Comparison of ENCODE assay signal across 8 cellular contexts in the genomic region with DNA sequence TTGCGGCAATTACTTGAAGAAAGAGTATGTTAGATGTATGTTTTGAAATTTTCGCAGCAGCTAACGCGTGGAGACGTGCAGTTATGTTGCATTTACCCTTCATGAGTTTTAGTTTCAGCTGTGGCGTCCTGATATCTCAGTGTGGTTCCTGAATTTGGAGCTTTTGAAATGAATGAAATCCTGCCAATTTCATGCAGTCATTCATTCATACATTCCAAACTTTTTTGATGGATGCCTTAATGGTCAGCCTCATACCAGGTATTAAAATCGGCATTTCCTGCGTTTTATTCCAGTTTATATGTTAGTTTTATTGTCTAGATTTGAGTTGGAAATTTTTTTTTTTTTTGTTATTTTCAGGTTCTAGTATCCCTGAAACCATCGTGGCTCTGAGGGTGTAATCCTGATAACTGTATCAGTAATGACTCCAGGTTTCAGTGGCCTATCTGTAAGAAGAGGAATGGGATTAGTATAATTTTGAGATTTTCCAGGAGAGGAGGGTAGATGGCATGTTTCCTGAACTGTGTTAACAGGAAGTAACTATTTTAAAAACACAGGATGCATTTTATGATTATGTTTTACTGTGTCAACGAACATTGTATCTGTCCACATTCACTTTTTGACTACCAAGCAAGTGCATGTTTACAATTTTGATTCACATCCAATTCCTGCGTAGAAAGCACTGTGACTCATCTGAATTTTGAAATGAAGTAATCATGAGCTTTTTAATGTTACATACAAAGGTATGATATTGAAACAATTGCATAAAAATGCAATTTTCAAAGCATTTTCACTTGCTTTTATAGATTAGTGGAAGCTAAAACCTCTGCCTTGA. TPM values are rescaled to one million over a fixed set of nuclear protein-coding genes. Genes with fewer than 3 reads are reported as not detected.
DNase-seq lines count a peak whose midpoint lies in the region; ATAC-seq and TF ChIP-seq lines count a peak whose summit lies in the region.

No MANE protein-coding gene starts in this region.

- H3K27me3 ChIP-seq in endodermal cell (ENCODE audit: control insufficient read depth, insufficient read depth, low read length, poor library complexity, severe bottlenecking), result no peaks in the 10 kb centered on the region

- no peak for DNase-seq in activated T-cell treated with anti-CD3 and anti-CD28 coated beads, Interleukin-2, amount 50 U/mL, for 72 hours
- no peak for DNase-seq in activated T-cell treated with anti-CD3 and anti-CD28 coated beads, Interleukin-2, amount 50 U/mL, for 1 hour
- DNase-seq in OCI-M1 (lab: John Stamatoyannopoulos, UW) (peak; percentile 30), endodermal cell (no peak), nephron progenitor cell (no peak)
- no peak for DNase-seq in activated CD8-positive, alpha-beta memory T cell treated with anti-CD3 and anti-CD28 coated beads for 24 hours

- peak overlapping the region; percentile 86 to 97 for H3K4me3 Mint-ChIP-seq in activated T-cell treated with anti-CD3 and anti-CD28 coated beads, Interleukin-2, amount 50 U/mL, for 72 hours
- H3K4me3 Mint-ChIP-seq in endodermal cell, result peak overlapping the region; percentile 73
- peak overlapping the region; percentile 88 for H3K4me3 Mint-ChIP-seq in nephron progenitor cell

- H3K4me1 Mint-ChIP-seq in activated T-cell treated with anti-CD3 and anti-CD28 coated beads, Interleukin-2, amount 50 U/mL, for 72 hours (ENCODE audit: low read depth), result peaks cover 35% of the 10 kb centered on the region
- H3K4me1 Mint-ChIP-seq in endodermal cell (peaks cover 17% of the 10 kb centered on the region), nephron progenitor cell (peaks cover 35% of the 10 kb centered on the region)

- H3K4me3 ChIP-seq in endodermal cell (ENCODE audit: low read length), result peak overlapping the region; percentile 75

- peaks cover 2% of the 10 kb centered on the region for H3K4me1 ChIP-seq in endodermal cell (ENCODE audit: control insufficient read depth, insufficient read depth, low read length)

- TF ChIP-seq CTCF in endodermal cell (conservative IDR thresholded peaks at IDR 0.05) (no peak), nephron progenitor cell (IDR thresholded peaks at IDR 0.05) (no peak)

- H3K27ac Mint-ChIP-seq in activated T-cell treated with anti-CD3 and anti-CD28 coated beads, Interleukin-2, amount 50 U/mL, for 72 hours, result peak overlapping the region; percentile 97
- H3K27ac Mint-ChIP-seq in endodermal cell, result peak overlapping the region; percentile 90
- H3K27ac Mint-ChIP-seq in nephron progenitor cell, result peak overlapping the region; percentile 93

- no peaks in the 10 kb centered on the region for H3K36me3 Mint-ChIP-seq in activated T-cell treated with anti-CD3 and anti-CD28 coated beads, Interleukin-2, amount 50 U/mL, for 72 hours (ENCODE audit: insufficient read depth in 2 of 2)
- H3K36me3 Mint-ChIP-seq in endodermal cell (ENCODE audit: low read depth) (no peaks in the 10 kb centered on the region), nephron progenitor cell (ENCODE audit: low read depth) (peaks cover 8% of the 10 kb centered on the region)

- 46 to 58% methylated on average over 2 to 11 of the region's 11 CpGs for WGBS in endodermal cell (ENCODE audit: insufficient coverage in 1 of 2, insufficient read length in 1 of 2), 2 experiments

- H3K9ac ChIP-seq in endodermal cell (ENCODE audit: extremely low read depth, low read length, poor library complexity, severe bottlenecking), result peak overlapping the region; percentile 74

- H3K9me3 Mint-ChIP-seq in activated T-cell treated with anti-CD3 and anti-CD28 coated beads, Interleukin-2, amount 50 U/mL, for 72 hours, result no peaks in the 10 kb centered on the region
- H3K9me3 Mint-ChIP-seq in endodermal cell, result no peaks in the 10 kb centered on the region
- H3K9me3 Mint-ChIP-seq in nephron progenitor cell, result no peaks in the 10 kb centered on the region

- H3K27me3 Mint-ChIP-seq in activated T-cell treated with anti-CD3 and anti-CD28 coated beads, Interleukin-2, amount 50 U/mL, for 72 hours (ENCODE audit: low read depth), result no peaks in the 10 kb centered on the region
- no peaks in the 10 kb centered on the region for H3K27me3 Mint-ChIP-seq in endodermal cell (ENCODE audit: insufficient read depth)
- no peaks in the 10 kb centered on the region for H3K27me3 Mint-ChIP-seq in nephron progenitor cell (ENCODE audit: low read depth, poor library complexity)

- no peak overlapping the region for H3K27ac ChIP-seq in endodermal cell (ENCODE audit: low read depth, low read length)

- ATAC-seq in activated T-cell treated with anti-CD3 and anti-CD28 coated beads, Interleukin-2, amount 50 U/mL, for 72 hours (replicated peaks in 1 of 2), result peak; percentile 12 to 24
- ATAC-seq in GM18909 (IDR thresholded peaks at IDR 0.05; ENCODE audit: poor library complexity, unreplicated experiment) (no peak), GM18873 (IDR thresholded peaks at IDR 0.05; ENCODE audit: low FRiP score, unreplicated experiment) (no peak)

- no peaks in the 10 kb centered on the region for H3K36me3 ChIP-seq in endodermal cell (ENCODE audit: control insufficient read depth, insufficient read depth, low read length)

- no peaks in the 10 kb centered on the region for H3K9me3 ChIP-seq in endodermal cell (ENCODE audit: control insufficient read depth, low read length)

RNA-seq across cellular contexts. Expression of a gene that starts 1.0 kb away (rescaled TPM):
- total RNA-seq in activated T-cell treated with anti-CD3 and anti-CD28 coated beads, Interleukin-2, amount 50 U/mL, for 72 hours, result 10 to 100 TPM; 29.4 to 29.6 TPM
- 10 to 100 TPM; 51.6 to 56.8 TPM for total RNA-seq in endodermal cell
- 41.3 TPM for polyA plus RNA-seq in endodermal cell (2013, experiment 1 of 2)
- 52.9 TPM for polyA plus RNA-seq in endodermal cell (2013, experiment 2 of 2)

Comparison
In these comparisons a context has a peak if more than half of its experiments do, and no peak if none do; other contexts are left out.
1. ATAC-seq: peak in activated T-cell treated with anti-CD3 and anti-CD28 coated beads, Interleukin-2, amount 50 U/mL, for 72 hours (2 of 2); none in GM18909 (single experiment) and GM18873 (single experiment).
2. Peak in every context shown above with its lines, with median percentiles within 50 percentile points of each other: H3K27ac Mint-ChIP-seq and H3K4me3 Mint-ChIP-seq.